Comparison of ENCODE assay signal across 27 cellular contexts in the genomic region with DNA sequence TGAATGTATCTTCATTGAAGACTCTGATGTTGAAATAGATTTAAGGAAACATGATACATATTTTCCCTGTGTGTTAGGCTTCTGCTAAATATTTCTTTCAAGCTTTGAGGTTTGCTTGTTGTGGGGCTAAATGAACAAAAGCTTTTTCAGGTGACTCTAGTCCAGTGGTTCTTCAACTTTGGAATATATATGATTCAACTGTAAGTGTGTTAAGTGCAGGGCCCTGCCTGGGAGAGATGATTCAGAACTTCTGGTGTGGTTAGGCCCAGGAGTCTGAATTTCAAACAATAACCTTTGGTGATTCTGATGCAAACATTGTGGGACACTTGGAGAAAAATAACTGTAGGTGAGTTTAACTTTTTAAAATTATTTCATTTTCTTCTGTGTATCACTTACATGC.
"Had no signal": no experiment of that assay in that cellular context is flagged by ENCODE, and none has a peak within 500 bp of the region (broad histone marks: within the 10 kb centered on the region; RNA-seq: fewer than 3 reads in every experiment).

No MANE protein-coding gene starts in this region.

- H3K27me3 Mint-ChIP-seq: activated CD4-positive, alpha-beta memory T cell treated with anti-CD3 and anti-CD28 coated beads for 36 hours; activated CD4-positive, alpha-beta T cell treated with anti-CD3 and anti-CD28 coated beads, Interleukin-2, amount 10 ng/mL, durations not matched to agents 24 days and 14 days; effector memory CD8-positive, alpha-beta T cell; memory B cell; naive thymus-derived CD8-positive, alpha-beta T cell; stimulated activated naive CD8-positive, alpha-beta T cell treated with anti-CD3 and anti-CD28 coated beads, Interleukin-15, Interleukin-2, amounts not matched to agents 100 ng/mL and 50 ng/mL, for 24 hours; T-helper 17 cell had no signal

- H3K9me3 Mint-ChIP-seq: activated CD4-positive, alpha-beta memory T cell treated with anti-CD3 and anti-CD28 coated beads for 36 hours; activated CD4-positive, alpha-beta T cell treated with anti-CD3 and anti-CD28 coated beads, Interleukin-2, amount 10 ng/mL, durations not matched to agents 24 days and 14 days; activated T-helper 1 cell treated with anti-CD3 and anti-CD28 coated beads, Interleukin-12 subunit alpha, Interleukin-12 subunit beta, Interleukin-2, Interleukin-4 antibody, amounts not matched to agents 30 ng/mL and 10 ng/mL and 1 ng/mL, durations not matched to agents 14 hours and 24 hours and 36 hours; brain; stimulated activated naive CD8-positive, alpha-beta T cell treated with anti-CD3 and anti-CD28 coated beads, Interleukin-15, Interleukin-2, amounts not matched to agents 100 ng/mL and 50 ng/mL, for 24 hours had no signal

- H3K27ac Mint-ChIP-seq: activated CD4-positive, alpha-beta memory T cell treated with anti-CD3 and anti-CD28 coated beads for 36 hours; activated CD4-positive, alpha-beta T cell treated with anti-CD3 and anti-CD28 coated beads, Interleukin-2, amount 10 ng/mL, durations not matched to agents 24 days and 14 days; activated T-helper 1 cell treated with anti-CD3 and anti-CD28 coated beads, Interleukin-12 subunit alpha, Interleukin-12 subunit beta, Interleukin-2, Interleukin-4 antibody, amounts not matched to agents 30 ng/mL and 10 ng/mL and 1 ng/mL, durations not matched to agents 14 hours and 24 hours and 36 hours; brain; effector memory CD8-positive, alpha-beta T cell; memory B cell; naive thymus-derived CD8-positive, alpha-beta T cell; stimulated activated naive CD8-positive, alpha-beta T cell treated with anti-CD3 and anti-CD28 coated beads, Interleukin-15, Interleukin-2, amounts not matched to agents 100 ng/mL and 50 ng/mL, for 24 hours; T-helper 17 cell had no signal

- H3K4me3 Mint-ChIP-seq: activated CD4-positive, alpha-beta memory T cell treated with anti-CD3 and anti-CD28 coated beads for 36 hours; activated CD4-positive, alpha-beta T cell treated with anti-CD3 and anti-CD28 coated beads, Interleukin-2, amount 10 ng/mL, durations not matched to agents 24 days and 14 days; activated T-helper 1 cell treated with anti-CD3 and anti-CD28 coated beads, Interleukin-12 subunit alpha, Interleukin-12 subunit beta, Interleukin-2, Interleukin-4 antibody, amounts not matched to agents 30 ng/mL and 10 ng/mL and 1 ng/mL, durations not matched to agents 14 hours and 24 hours and 36 hours; brain; effector memory CD8-positive, alpha-beta T cell; memory B cell; naive thymus-derived CD8-positive, alpha-beta T cell; neural progenitor cell; stimulated activated naive CD8-positive, alpha-beta T cell treated with anti-CD3 and anti-CD28 coated beads, Interleukin-15, Interleukin-2, amounts not matched to agents 100 ng/mL and 50 ng/mL, for 24 hours; T-helper 17 cell had no signal

- H3K4me1 Mint-ChIP-seq: activated CD4-positive, alpha-beta T cell treated with anti-CD3 and anti-CD28 coated beads, Interleukin-2, amount 10 ng/mL, durations not matched to agents 24 days and 14 days; brain; memory B cell; naive thymus-derived CD8-positive, alpha-beta T cell; T-helper 17 cell had no signal

- H3K36me3 ChIP-seq: neural progenitor cell, thoracic aorta, uterus had no signal

- ATAC-seq: effector memory CD8-positive, alpha-beta T cell; naive thymus-derived CD8-positive, alpha-beta T cell; right cardiac atrium; T-helper 17 cell had no signal

- H3K27ac ChIP-seq: neural progenitor cell, thoracic aorta, uterus had no signal

- H3K4me2 ChIP-seq: neural progenitor cell had no signal

- H2AFZ ChIP-seq: neural progenitor cell had no signal

- H3K27me3 ChIP-seq: neural progenitor cell, uterus had no signal

- H3K4me3 ChIP-seq: neural progenitor cell, thoracic aorta, uterus had no signal

- DNase-seq: activated CD4-positive, alpha-beta memory T cell treated with anti-CD3 and anti-CD28 coated beads for 36 hours; activated CD4-positive, alpha-beta T cell treated with anti-CD3 and anti-CD28 coated beads, Interleukin-2, amount 10 ng/mL, durations not matched to agents 24 days and 14 days; activated CD4-positive, CD25-positive, alpha-beta regulatory T cell treated with anti-CD3 and anti-CD28 coated beads, Interleukin-2, amount 50 U/mL, for 72 hours; activated CD8-positive, alpha-beta memory T cell treated with anti-CD3 and anti-CD28 coated beads, Interleukin-2, amount 50 U/mL, for 4 hours; activated gamma-delta T cell; activated naive CD4-positive, alpha-beta T cell treated with anti-CD3 and anti-CD28 coated beads, Interleukin-2, amount 50 U/mL, for 16 hours; activated T-cell treated with anti-CD3 and anti-CD28 coated beads, Interleukin-2, amount 50 U/mL, for 1 hour; anterior cingulate cortex; cortex of kidney; effector memory CD8-positive, alpha-beta T cell; erythroblast; head of caudate nucleus; hippocampal formation; kidney; naive thymus-derived CD8-positive, alpha-beta T cell; right cardiac atrium; stimulated activated CD4-positive, alpha-beta T cell treated with anti-CD3 and anti-CD28 coated beads, Interleukin-2, amount 100 ng/mL, for 48 hours; T-helper 17 cell; T1000; trophoblast cell; uterus had no signal

- H3K36me3 Mint-ChIP-seq: activated CD4-positive, alpha-beta memory T cell treated with anti-CD3 and anti-CD28 coated beads for 36 hours; brain; memory B cell; naive thymus-derived CD8-positive, alpha-beta T cell; neural progenitor cell had no signal

- H3K4me1 ChIP-seq: uterus had no signal
